31 cellular contexts compared by ENCODE assay signal in the genomic region with DNA sequence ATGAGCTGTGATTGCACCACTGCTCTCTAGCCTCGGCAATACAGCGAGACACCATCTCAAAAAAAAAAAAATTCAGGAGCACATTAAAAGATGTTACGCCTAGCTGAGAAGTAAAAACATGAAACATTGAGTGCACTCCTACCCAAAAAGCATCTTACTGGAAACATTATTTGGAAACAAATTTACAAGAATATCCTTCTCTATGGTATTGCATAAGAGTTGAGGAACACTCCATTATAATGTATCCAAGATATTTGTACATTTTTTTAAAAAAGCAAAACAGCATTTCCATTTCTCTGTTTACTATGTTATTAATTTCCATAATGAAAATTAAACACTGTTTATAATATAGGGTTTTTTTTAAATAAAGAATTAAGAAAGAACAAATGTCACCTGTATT.
"Had no signal": no experiment of that assay in that cellular context is flagged by ENCODE, and none has a peak within 500 bp of the region (broad histone marks: within the 10 kb centered on the region; RNA-seq: fewer than 3 reads in every experiment).

No MANE protein-coding gene starts in this region.

- H3K4me3 Mint-ChIP-seq: activated CD4-positive, alpha-beta memory T cell treated with anti-CD3 and anti-CD28 coated beads, Interleukin-2, amount 10 ng/mL, durations not matched to agents 7 days and 5 days; activated CD4-positive, alpha-beta T cell treated with anti-CD3 and anti-CD28 coated beads for 36 hours; activated CD4-positive, alpha-beta T cell treated with anti-CD3 and anti-CD28 coated beads, Interleukin-2, amount 10 ng/mL, durations not matched to agents 7 days and 5 days; activated naive CD4-positive, alpha-beta T cell treated with anti-CD3 and anti-CD28 coated beads for 36 hours; activated naive CD8-positive, alpha-beta T cell treated with anti-CD3 and anti-CD28 coated beads, Interleukin-2, amount 10 ng/mL, durations not matched to agents 7 days and 5 days; activated T-cell treated with anti-CD3 and anti-CD28 coated beads, Interleukin-2, amount 50 U/mL, for 4 hours; activated T-helper 17 cell treated with anti-CD3 and anti-CD28 coated beads, Interleukin-2, amount 50 U/mL, for 72 hours; brain; dendritic cell treated with granulocyte-macrophage colony-stimulating factor and Interleukin-4, amounts not matched to agents 40 ng/mL and 50 ng/mL, for 4 days; endodermal cell; T-cell; T-helper 1 cell treated with Interleukin-12 subunit alpha and Interleukin-12 subunit beta and Interleukin-4 antibody, amounts not matched to agents 30 μg/mL and 1 μg/mL, for 36 hours had no signal

- DNase-seq: activated CD4-positive, alpha-beta memory T cell treated with anti-CD3 and anti-CD28 coated beads, Interleukin-2, amount 10 ng/mL, durations not matched to agents 7 days and 5 days; activated CD4-positive, alpha-beta T cell treated with anti-CD3 and anti-CD28 coated beads for 36 hours; activated CD4-positive, alpha-beta T cell treated with anti-CD3 and anti-CD28 coated beads, Interleukin-2, amount 10 ng/mL, durations not matched to agents 7 days and 5 days; activated CD4-positive, alpha-beta T cell treated with anti-CD3 and anti-CD28 coated beads, Interleukin-2, amount 50 U/mL, for 4 hours; activated CD4-positive, CD25-positive, alpha-beta regulatory T cell; activated CD4-positive, CD25-positive, alpha-beta regulatory T cell treated with anti-CD3 and anti-CD28 coated beads, Interleukin-2, amount 50 U/mL, for 72 hours; activated effector memory CD4-positive, alpha-beta T cell treated with Interleukin-2 at 50 U/mL for 16 hours; activated gamma-delta T cell treated with Interleukin-2 at 50 U/mL for 16 hours; activated naive CD4-positive, alpha-beta T cell treated with anti-CD3 and anti-CD28 coated beads for 36 hours; activated naive CD8-positive, alpha-beta T cell treated with anti-CD3 and anti-CD28 coated beads, Interleukin-2, amount 10 ng/mL, durations not matched to agents 7 days and 5 days; activated T-cell treated with anti-CD3 and anti-CD28 coated beads, Interleukin-2, amount 50 U/mL, for 4 hours; central memory CD4-positive, alpha-beta T cell; dorsolateral prefrontal cortex; effector memory CD4-positive, alpha-beta T cell; endodermal cell; erythroblast; foreskin keratinocyte; gastrocnemius medialis; glutamatergic neuron; heart left ventricle; T-cell had no signal

- H3K27me3 Mint-ChIP-seq: activated CD4-positive, alpha-beta memory T cell treated with anti-CD3 and anti-CD28 coated beads, Interleukin-2, amount 10 ng/mL, durations not matched to agents 7 days and 5 days; activated CD4-positive, alpha-beta T cell treated with anti-CD3 and anti-CD28 coated beads for 36 hours; activated CD4-positive, alpha-beta T cell treated with anti-CD3 and anti-CD28 coated beads, Interleukin-2, amount 10 ng/mL, durations not matched to agents 7 days and 5 days; activated naive CD8-positive, alpha-beta T cell treated with anti-CD3 and anti-CD28 coated beads, Interleukin-2, amount 10 ng/mL, durations not matched to agents 7 days and 5 days; activated T-helper 17 cell treated with anti-CD3 and anti-CD28 coated beads, Interleukin-2, amount 50 U/mL, for 72 hours; brain; dendritic cell treated with granulocyte-macrophage colony-stimulating factor and Interleukin-4, amounts not matched to agents 40 ng/mL and 50 ng/mL, for 4 days; T-cell had no signal

- H3K27ac ChIP-seq: ascending aorta, breast epithelium, cardiac muscle cell, coronary artery, dorsolateral prefrontal cortex, esophagus muscularis mucosa, foreskin keratinocyte, gastrocnemius medialis, heart left ventricle had no signal

- H3K4me1 Mint-ChIP-seq: brain, endodermal cell had no signal

- H3K4me1 ChIP-seq: ascending aorta, breast epithelium, esophagus muscularis mucosa had no signal

- ATAC-seq: activated CD4-positive, alpha-beta T cell treated with anti-CD3 and anti-CD28 coated beads for 36 hours; activated naive CD4-positive, alpha-beta T cell treated with anti-CD3 and anti-CD28 coated beads, Interleukin-2, amount 50 U/mL, for 72 hours; activated T-cell treated with anti-CD3 and anti-CD28 coated beads, Interleukin-2, amount 50 U/mL, for 4 hours; activated T-helper 17 cell treated with anti-CD3 and anti-CD28 coated beads, Interleukin-2, amount 50 U/mL, for 72 hours; foreskin keratinocyte; gastrocnemius medialis; heart left ventricle; T-cell had no signal

- H3K9me3 ChIP-seq: ascending aorta, breast epithelium, esophagus muscularis mucosa, gastrocnemius medialis, heart left ventricle had no signal

- H3K4me3 ChIP-seq: ascending aorta, breast epithelium, cardiac muscle cell, coronary artery, dorsolateral prefrontal cortex, esophagus muscularis mucosa, gastrocnemius medialis, heart left ventricle had no signal

- H3K27me3 ChIP-seq: ascending aorta, breast epithelium, cardiac muscle cell, dorsolateral prefrontal cortex, esophagus muscularis mucosa, foreskin keratinocyte, gastrocnemius medialis, heart left ventricle had no signal

- H3K27ac Mint-ChIP-seq: activated CD4-positive, alpha-beta memory T cell treated with anti-CD3 and anti-CD28 coated beads, Interleukin-2, amount 10 ng/mL, durations not matched to agents 7 days and 5 days; activated CD4-positive, alpha-beta T cell treated with anti-CD3 and anti-CD28 coated beads for 36 hours; activated CD4-positive, alpha-beta T cell treated with anti-CD3 and anti-CD28 coated beads, Interleukin-2, amount 10 ng/mL, durations not matched to agents 7 days and 5 days; activated naive CD4-positive, alpha-beta T cell treated with anti-CD3 and anti-CD28 coated beads for 36 hours; activated naive CD4-positive, alpha-beta T cell treated with anti-CD3 and anti-CD28 coated beads, Interleukin-2, amount 50 U/mL, for 72 hours; activated naive CD8-positive, alpha-beta T cell treated with anti-CD3 and anti-CD28 coated beads, Interleukin-2, amount 10 ng/mL, durations not matched to agents 7 days and 5 days; activated T-helper 17 cell treated with anti-CD3 and anti-CD28 coated beads, Interleukin-2, amount 50 U/mL, for 72 hours; brain; dendritic cell treated with granulocyte-macrophage colony-stimulating factor and Interleukin-4, amounts not matched to agents 40 ng/mL and 50 ng/mL, for 4 days; endodermal cell; T-cell had no signal

- H3K9me3 Mint-ChIP-seq: activated CD4-positive, alpha-beta memory T cell treated with anti-CD3 and anti-CD28 coated beads, Interleukin-2, amount 10 ng/mL, durations not matched to agents 7 days and 5 days; activated CD4-positive, alpha-beta T cell treated with anti-CD3 and anti-CD28 coated beads, Interleukin-2, amount 10 ng/mL, durations not matched to agents 7 days and 5 days; activated naive CD4-positive, alpha-beta T cell treated with anti-CD3 and anti-CD28 coated beads for 36 hours; activated naive CD4-positive, alpha-beta T cell treated with anti-CD3 and anti-CD28 coated beads, Interleukin-2, amount 50 U/mL, for 72 hours; activated naive CD8-positive, alpha-beta T cell treated with anti-CD3 and anti-CD28 coated beads, Interleukin-2, amount 10 ng/mL, durations not matched to agents 7 days and 5 days; activated T-cell treated with anti-CD3 and anti-CD28 coated beads, Interleukin-2, amount 50 U/mL, for 4 hours; activated T-helper 17 cell treated with anti-CD3 and anti-CD28 coated beads, Interleukin-2, amount 50 U/mL, for 72 hours; brain; dendritic cell treated with granulocyte-macrophage colony-stimulating factor and Interleukin-4, amounts not matched to agents 40 ng/mL and 50 ng/mL, for 4 days; endodermal cell; T-cell; T-helper 1 cell treated with Interleukin-12 subunit alpha and Interleukin-12 subunit beta and Interleukin-4 antibody, amounts not matched to agents 30 μg/mL and 1 μg/mL, for 36 hours had no signal
